Comparison of ENCODE assay signal across 3 cellular contexts in genomic region chr1:245764040-245764439, GRCh38.
TF ChIP-seq lines count a peak whose summit lies in the region.

No MANE protein-coding gene starts in this region.

TF ChIP-seq in GM23338, 12 proteins besides CTCF, POLR2A, EP300 and RAD21 (continues in another document):
- TF ChIP-seq NANOG (IDR thresholded peaks at IDR 0.05; ENCODE audit: borderline replicate concordance) (no peak), JUNB (IDR thresholded peaks at IDR 0.05; ENCODE audit: unreplicated experiment) (no peak), STAT1 (IDR thresholded peaks at IDR 0.05; ENCODE audit: unreplicated experiment) (no peak), ETS1 (IDR thresholded peaks at IDR 0.05) (no peak), REST (IDR thresholded peaks at IDR 0.05; ENCODE audit: unreplicated experiment) (no peak)

TF ChIP-seq in H1, 55 proteins besides CTCF, POLR2A, EP300 and RAD21:
- no peak for TF ChIP-seq RBBP5 (IDR thresholded peaks at IDR 0.05; ENCODE audit: borderline replicate concordance, low read depth, low read length)
- TF ChIP-seq RXRA (IDR thresholded peaks at IDR 0.05; ENCODE audit: insufficient read depth, low read depth, low read length) = no peak
- no peak for TF ChIP-seq HDAC6 (IDR thresholded peaks at IDR 0.05; ENCODE audit: low read depth, low read length)

TF ChIP-seq in neural cell, 6 proteins besides CTCF, POLR2A, EP300 and RAD21:
- TF ChIP-seq TAF1 (IDR thresholded peaks at IDR 0.05; ENCODE audit: low read depth) (no peak), MXI1 (conservative IDR thresholded peaks at IDR 0.05; ENCODE audit: poor library complexity, severe bottlenecking) (no peak), EZH2 (IDR thresholded peaks at IDR 0.05; ENCODE audit: borderline replicate concordance, insufficient read depth, low read length, poor library complexity, severe bottlenecking) (no peak)
TF ChIP-seq in neural cell: peak in this region for 0.
